In genomic region chr14:36047912-36048311, GRCh38 we compare ENCODE assay signal across 1 cellular context.
TF ChIP-seq lines count a peak whose summit lies in the region.

No MANE protein-coding gene starts in this region.

TF ChIP-seq in GM23338, 12 proteins besides CTCF, POLR2A, EP300 and RAD21 (continued from another document):
- no peak for TF ChIP-seq ZNF462 (CRISPR knock-in tag; IDR thresholded peaks at IDR 0.05)
- TF ChIP-seq POLR2AphosphoS5 (IDR thresholded peaks at IDR 0.05; ENCODE audit: low read depth) = no peak
- TF ChIP-seq ETS1 (IDR thresholded peaks at IDR 0.05) = no peak
- TF ChIP-seq EZH2phosphoT487 (IDR thresholded peaks at IDR 0.05; ENCODE audit: unreplicated experiment) = no peak
- TF ChIP-seq ZNF331 (CRISPR knock-in tag; IDR thresholded peaks at IDR 0.05; ENCODE audit: low read depth) = no peak
